ENCODE assay signal across 1 cellular context in the genomic region with DNA sequence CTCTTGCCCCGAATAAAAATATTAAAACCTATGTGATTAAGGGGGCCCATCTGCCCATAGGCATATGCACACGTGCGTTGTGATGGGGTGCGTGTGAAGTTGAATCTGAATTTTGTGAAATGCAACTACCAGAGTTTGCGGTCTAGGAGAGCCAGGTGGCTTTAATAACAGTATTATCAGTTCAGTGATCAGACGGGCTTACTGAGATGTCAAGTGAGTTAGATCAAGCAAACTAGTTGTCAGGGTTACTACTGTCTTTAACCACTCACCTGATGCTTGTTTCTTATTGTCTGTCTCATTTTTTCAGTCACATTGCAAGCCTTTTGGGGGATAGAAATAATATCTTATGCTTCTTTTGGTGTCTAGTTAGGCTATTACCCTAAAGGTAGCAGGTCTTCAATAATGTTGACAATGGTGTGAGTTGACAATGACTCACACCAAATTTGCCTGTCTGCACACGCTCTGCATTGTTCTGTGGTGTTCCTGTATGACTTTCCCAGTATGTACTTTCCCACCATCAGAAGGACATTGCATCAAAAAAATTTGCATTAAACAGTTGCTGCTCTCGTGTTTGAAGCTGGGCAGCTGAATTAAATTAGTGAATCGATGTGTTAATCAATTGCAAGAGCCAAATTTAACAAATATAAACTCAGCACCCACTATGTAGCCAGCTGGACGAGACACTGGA.
A peak's percentile ranks its signal among the peaks of the same experiment; 100 is the strongest.
TF ChIP-seq lines count a peak whose summit lies in the region.

No MANE protein-coding gene starts in this region.

TF ChIP-seq in HepG2, 621 proteins besides CTCF, POLR2A, EP300 and RAD21 (continued from another document):
- TF ChIP-seq RBM22 (optimal IDR thresholded peaks at IDR 0.05; ENCODE audit: low read length) (no peak), TBX3 (IDR thresholded peaks at IDR 0.05; ENCODE audit: borderline replicate concordance) (peak; percentile 70; the same call in 1 of the 2 replicates), SOX5 (CRISPR knock-in tag; IDR thresholded peaks at IDR 0.05; ENCODE audit: borderline replicate concordance) (peak; percentile 88)
- TF ChIP-seq, protein P1, sequence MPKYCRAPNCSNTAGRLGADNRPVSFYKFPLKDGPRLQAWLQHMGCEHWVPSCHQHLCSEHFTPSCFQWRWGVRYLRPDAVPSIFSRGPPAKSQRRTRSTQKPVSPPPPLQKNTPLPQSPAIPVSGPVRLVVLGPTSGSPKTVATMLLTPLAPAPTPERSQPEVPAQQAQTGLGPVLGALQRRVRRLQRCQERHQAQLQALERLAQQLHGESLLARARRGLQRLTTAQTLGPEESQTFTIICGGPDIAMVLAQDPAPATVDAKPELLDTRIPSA (CRISPR knock-in tag; IDR thresholded peaks at IDR 0.05; ENCODE audit: borderline replicate concordance) = no peak
- TF ChIP-seq, protein P2, sequence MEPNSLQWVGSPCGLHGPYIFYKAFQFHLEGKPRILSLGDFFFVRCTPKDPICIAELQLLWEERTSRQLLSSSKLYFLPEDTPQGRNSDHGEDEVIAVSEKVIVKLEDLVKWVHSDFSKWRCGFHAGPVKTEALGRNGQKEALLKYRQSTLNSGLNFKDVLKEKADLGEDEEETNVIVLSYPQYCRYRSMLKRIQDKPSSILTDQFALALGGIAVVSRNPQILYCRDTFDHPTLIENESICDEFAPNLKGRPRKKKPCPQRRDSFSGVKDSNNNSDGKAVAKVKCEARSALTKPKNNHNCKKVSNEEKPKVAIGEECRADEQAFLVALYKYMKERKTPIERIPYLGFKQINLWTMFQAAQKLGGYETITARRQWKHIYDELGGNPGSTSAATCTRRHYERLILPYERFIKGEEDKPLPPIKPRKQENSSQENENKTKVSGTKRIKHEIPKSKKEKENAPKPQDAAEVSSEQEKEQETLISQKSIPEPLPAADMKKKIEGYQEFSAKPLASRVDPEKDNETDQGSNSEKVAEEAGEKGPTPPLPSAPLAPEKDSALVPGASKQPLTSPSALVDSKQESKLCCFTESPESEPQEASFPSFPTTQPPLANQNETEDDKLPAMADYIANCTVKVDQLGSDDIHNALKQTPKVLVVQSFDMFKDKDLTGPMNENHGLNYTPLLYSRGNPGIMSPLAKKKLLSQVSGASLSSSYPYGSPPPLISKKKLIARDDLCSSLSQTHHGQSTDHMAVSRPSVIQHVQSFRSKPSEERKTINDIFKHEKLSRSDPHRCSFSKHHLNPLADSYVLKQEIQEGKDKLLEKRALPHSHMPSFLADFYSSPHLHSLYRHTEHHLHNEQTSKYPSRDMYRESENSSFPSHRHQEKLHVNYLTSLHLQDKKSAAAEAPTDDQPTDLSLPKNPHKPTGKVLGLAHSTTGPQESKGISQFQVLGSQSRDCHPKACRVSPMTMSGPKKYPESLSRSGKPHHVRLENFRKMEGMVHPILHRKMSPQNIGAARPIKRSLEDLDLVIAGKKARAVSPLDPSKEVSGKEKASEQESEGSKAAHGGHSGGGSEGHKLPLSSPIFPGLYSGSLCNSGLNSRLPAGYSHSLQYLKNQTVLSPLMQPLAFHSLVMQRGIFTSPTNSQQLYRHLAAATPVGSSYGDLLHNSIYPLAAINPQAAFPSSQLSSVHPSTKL (CRISPR knock-in tag; IDR thresholded peaks at IDR 0.05) = peak; percentile 27; the same call in 1 of the 2 replicates
TF ChIP-seq in HepG2: peak in this region for 9.
